Comparison of ENCODE assay signal across 16 cellular contexts in the genomic region with DNA sequence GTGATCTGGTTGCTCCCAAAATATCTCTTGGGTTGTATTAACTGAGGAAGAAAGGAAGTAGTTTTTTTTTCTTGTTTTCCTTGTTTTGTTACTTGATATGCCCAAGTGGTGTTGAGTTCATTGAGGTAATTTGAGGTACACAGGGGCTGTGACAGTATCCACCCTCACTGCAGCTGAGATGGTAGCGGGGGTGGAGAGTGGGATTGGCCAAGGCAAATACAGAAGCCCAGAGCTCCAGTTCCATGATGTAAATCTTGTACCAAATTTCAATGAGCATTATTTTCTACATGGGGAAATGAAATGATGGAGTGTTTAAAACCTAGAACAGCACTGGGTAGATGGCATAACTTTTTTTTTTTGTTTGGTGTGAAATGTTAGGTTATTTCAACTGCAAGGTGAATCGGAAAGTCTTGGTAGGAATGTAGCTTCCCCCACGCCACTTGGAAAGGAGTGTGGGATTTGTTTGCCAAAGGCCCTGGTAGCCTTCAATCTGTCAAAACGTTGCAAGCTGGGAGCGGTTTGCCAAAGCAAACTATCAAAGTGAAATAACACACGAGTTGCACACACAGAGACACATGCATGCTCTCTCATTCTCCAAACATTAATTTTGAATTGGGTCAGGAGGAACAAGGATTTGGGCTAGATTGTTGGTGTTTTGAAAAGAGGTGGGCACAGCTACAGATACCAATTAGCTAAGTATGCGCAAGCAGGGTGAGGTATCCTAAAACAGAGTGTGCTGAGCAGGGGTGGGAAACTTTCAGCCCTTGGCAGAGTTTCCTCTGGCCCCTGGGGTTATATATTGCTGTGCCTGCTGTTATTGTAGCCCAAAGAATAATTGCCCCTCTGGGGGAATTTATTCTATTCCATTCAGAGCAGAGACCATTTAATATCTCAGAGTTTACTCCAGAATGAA. TPM values are rescaled to one million over a fixed set of nuclear protein-coding genes. Genes with fewer than 3 reads are reported as not detected.
DNase-seq lines count a peak whose midpoint lies in the region; ATAC-seq and TF ChIP-seq lines count a peak whose summit lies in the region.
"Had no signal": no experiment of that assay in that cellular context is flagged by ENCODE, and none has a peak within 500 bp of the region (broad histone marks: within the 10 kb centered on the region; RNA-seq: fewer than 3 reads in every experiment).

No MANE protein-coding gene starts in this region.

- TF ChIP-seq POLR2A in testis (IDR thresholded peaks at IDR 0.05): no peak

- H3K27ac ChIP-seq in testis: peak overlapping the region in 1 of 2 donors; percentile 20
- H3K27ac ChIP-seq: BLaER1 treated with 17β-estradiol and CSF1 and Interleukin-3, amounts not matched to agents 10 nM and 100 nM had no signal

- H3K27me3 ChIP-seq in testis: no peaks in the 10 kb centered on the region
- no peaks in the 10 kb centered on the region for H3K27me3 ChIP-seq in Caco-2 (replicated peaks; ENCODE audit: control insufficient read depth, insufficient read depth, low read length)
- H3K27me3 ChIP-seq: BLaER1 treated with 17β-estradiol and CSF1 and Interleukin-3, amounts not matched to agents 10 nM and 100 nM had no signal

- 42% methylated on average over 7 of the region's 7 CpGs for WGBS in testis, 2 donors

- CTCF ChIA-PET in Caco-2 (lab: Charles Lee): interaction anchor here (0.6 kb wide), 1 partner anchor 76 kb away, joined by 3 read pairs; no protein-coding TSS in a partner anchor

- DNase-seq in NCI-H2081 treated with DMSO at 0.1 percent for 48 hours (lab: John Stamatoyannopoulos, UW) (peak; percentile 6), chondrocyte (ENCODE audit: low spot score) (no peak), left lobe of liver (ENCODE audit: low spot score) (peak; percentile 87), testis (peak; percentile 22), HuH-7.5 (ENCODE audit: low spot score) (no peak), T-helper 2 cell (no peak), Caco-2 (no peak)
- DNase-seq: activated CD4-positive, alpha-beta T cell treated with anti-CD3 and anti-CD28 coated beads for 1 hour; activated naive CD8-positive, alpha-beta T cell treated with anti-CD3 and anti-CD28 coated beads, Interleukin-2, amount 10 ng/mL, durations not matched to agents 7 days and 5 days; MV-4-11; NCI-H446; OCI-M1; stimulated activated CD4-positive, alpha-beta T cell treated with anti-CD3 and anti-CD28 coated beads, Interleukin-1b, Interleukin-23, amount 100 ng/mL, for 48 hours; T-cell had no signal

- POLR2A ChIA-PET in Caco-2 (lab: Charles Lee): no interaction called here

- H3K4me3 ChIP-seq in testis (no peak overlapping the region), Caco-2 (ENCODE audit: low read depth, low read length) (no peak overlapping the region)
- H3K4me3 ChIP-seq: BLaER1 treated with 17β-estradiol and CSF1 and Interleukin-3, amounts not matched to agents 10 nM and 100 nM had no signal

- peak; percentile 70 for ATAC-seq in left lobe of liver
- ATAC-seq: esophagus mucosa, T-cell had no signal

- H3K27ac Mint-ChIP-seq in chondrocyte (ENCODE audit: unreplicated experiment): peak overlapping the region; percentile 22
- no peak overlapping the region for H3K27ac Mint-ChIP-seq in Caco-2 (ENCODE audit: unreplicated experiment)
- H3K27ac Mint-ChIP-seq: activated naive CD8-positive, alpha-beta T cell treated with anti-CD3 and anti-CD28 coated beads, Interleukin-2, amount 10 ng/mL, durations not matched to agents 7 days and 5 days; T-cell had no signal

- intact Hi-C loops in testis (cut with DNase I; ENCODE audit: low total_unique reads) (no loop called here), Caco-2 (cut with micrococcal nuclease; ENCODE audit: unreplicated experiment) (no loop called here)

- no peak overlapping the region for H3K4me3 Mint-ChIP-seq in chondrocyte (ENCODE audit: unreplicated experiment)
- no peak overlapping the region for H3K4me3 Mint-ChIP-seq in Caco-2 (ENCODE audit: unreplicated experiment)
- H3K4me3 Mint-ChIP-seq: activated naive CD8-positive, alpha-beta T cell treated with anti-CD3 and anti-CD28 coated beads, Interleukin-2, amount 10 ng/mL, durations not matched to agents 7 days and 5 days; T-cell had no signal

- H3K27me3 Mint-ChIP-seq in chondrocyte (ENCODE audit: low read depth): peaks cover 1% of the 10 kb centered on the region
- H3K27me3 Mint-ChIP-seq in Caco-2 (ENCODE audit: insufficient read depth, unreplicated experiment): peaks cover 7% of the 10 kb centered on the region

- no peaks in the 10 kb centered on the region for H3K36me3 ChIP-seq in testis (ENCODE audit: low read depth, missing control alignments)
- H3K36me3 ChIP-seq in Caco-2 (ENCODE audit: control insufficient read depth, insufficient read depth, low read length): no peaks in the 10 kb centered on the region
- H3K36me3 ChIP-seq: BLaER1 treated with 17β-estradiol and CSF1 and Interleukin-3, amounts not matched to agents 10 nM and 100 nM had no signal

- H3K9me3 Mint-ChIP-seq in chondrocyte (ENCODE audit: low read depth): no peaks in the 10 kb centered on the region
- no peaks in the 10 kb centered on the region for H3K9me3 Mint-ChIP-seq in Caco-2 (ENCODE audit: unreplicated experiment)
- H3K9me3 Mint-ChIP-seq: activated naive CD8-positive, alpha-beta T cell treated with anti-CD3 and anti-CD28 coated beads, Interleukin-2, amount 10 ng/mL, durations not matched to agents 7 days and 5 days; T-cell had no signal

- no peak for TF ChIP-seq CTCF in chondrocyte (IDR thresholded peaks at IDR 0.05)
- TF ChIP-seq CTCF in testis (IDR thresholded peaks at IDR 0.05): no peak
- no peak for TF ChIP-seq CTCF in Caco-2 (IDR thresholded peaks at IDR 0.05; ENCODE audit: insufficient read depth in 1 of 2, low read depth in 1 of 2, low read length in 1 of 2, severe bottlenecking in 1 of 2, unreplicated experiment in 1 of 2)

- H3K4me1 ChIP-seq in testis (no peaks in the 10 kb centered on the region), Caco-2 (no peaks in the 10 kb centered on the region)
- H3K4me1 ChIP-seq: BLaER1 treated with 17β-estradiol and CSF1 and Interleukin-3, amounts not matched to agents 10 nM and 100 nM had no signal

- H3K36me3 Mint-ChIP-seq in chondrocyte (ENCODE audit: low read depth) (no peaks in the 10 kb centered on the region), Caco-2 (ENCODE audit: insufficient read depth, unreplicated experiment) (no peaks in the 10 kb centered on the region)
- H3K36me3 Mint-ChIP-seq: activated naive CD8-positive, alpha-beta T cell treated with anti-CD3 and anti-CD28 coated beads, Interleukin-2, amount 10 ng/mL, durations not matched to agents 7 days and 5 days; T-cell had no signal

- BruUV-seq in Caco-2 (replicated peaks; lab: Mats Ljungman, UMichigan): no TSS peak

- H3K4me1 Mint-ChIP-seq in chondrocyte (ENCODE audit: low read depth) (peaks cover 20% of the 10 kb centered on the region), Caco-2 (ENCODE audit: low read depth, unreplicated experiment) (no peaks in the 10 kb centered on the region)
- H3K4me1 Mint-ChIP-seq: activated naive CD8-positive, alpha-beta T cell treated with anti-CD3 and anti-CD28 coated beads, Interleukin-2, amount 10 ng/mL, durations not matched to agents 7 days and 5 days; T-cell had no signal

- no peaks in the 10 kb centered on the region for H3K9me3 ChIP-seq in testis
- no peaks in the 10 kb centered on the region for H3K9me3 ChIP-seq in Caco-2
- H3K9me3 ChIP-seq: BLaER1 treated with 17β-estradiol and CSF1 and Interleukin-3, amounts not matched to agents 10 nM and 100 nM had no signal

RNA-seq across cellular contexts. Expression of gene THSD4, which starts 34.6 kb away (rescaled TPM):
- total RNA-seq in chondrocyte: 3.4 to 3.5 TPM (median 3.4 TPM) in 3 replicates
- 19.5 TPM for total RNA-seq in left lobe of liver
- 10 to 100 TPM; 18.2 to 21.5 TPM for total RNA-seq in testis
- 14.3 TPM for polyA plus RNA-seq in testis (ENCODE audit: insufficient read depth, low read depth, low replicate concordance)
- 0.29 and 0.44 TPM in 2 replicates for total RNA-seq in Caco-2 (2022)
- total RNA-seq: activated naive CD8-positive, alpha-beta T cell treated with anti-CD3 and anti-CD28 coated beads, Interleukin-2, amount 10 ng/mL, durations not matched to agents 7 days and 5 days had no signal

Comparison
In these comparisons a context has a peak if more than half of its experiments do, and no peak if none do; other contexts are left out.
1. DNase-seq: peak in NCI-H2081 treated with DMSO at 0.1 percent for 48 hours (single experiment), left lobe of liver (single experiment) and testis (single experiment); none in chondrocyte (single experiment), HuH-7.5 (single experiment), T-helper 2 cell (0 of 5) and Caco-2 (0 of 2).